Comparison of ENCODE assay signal across 8 cellular contexts in the genomic region with DNA sequence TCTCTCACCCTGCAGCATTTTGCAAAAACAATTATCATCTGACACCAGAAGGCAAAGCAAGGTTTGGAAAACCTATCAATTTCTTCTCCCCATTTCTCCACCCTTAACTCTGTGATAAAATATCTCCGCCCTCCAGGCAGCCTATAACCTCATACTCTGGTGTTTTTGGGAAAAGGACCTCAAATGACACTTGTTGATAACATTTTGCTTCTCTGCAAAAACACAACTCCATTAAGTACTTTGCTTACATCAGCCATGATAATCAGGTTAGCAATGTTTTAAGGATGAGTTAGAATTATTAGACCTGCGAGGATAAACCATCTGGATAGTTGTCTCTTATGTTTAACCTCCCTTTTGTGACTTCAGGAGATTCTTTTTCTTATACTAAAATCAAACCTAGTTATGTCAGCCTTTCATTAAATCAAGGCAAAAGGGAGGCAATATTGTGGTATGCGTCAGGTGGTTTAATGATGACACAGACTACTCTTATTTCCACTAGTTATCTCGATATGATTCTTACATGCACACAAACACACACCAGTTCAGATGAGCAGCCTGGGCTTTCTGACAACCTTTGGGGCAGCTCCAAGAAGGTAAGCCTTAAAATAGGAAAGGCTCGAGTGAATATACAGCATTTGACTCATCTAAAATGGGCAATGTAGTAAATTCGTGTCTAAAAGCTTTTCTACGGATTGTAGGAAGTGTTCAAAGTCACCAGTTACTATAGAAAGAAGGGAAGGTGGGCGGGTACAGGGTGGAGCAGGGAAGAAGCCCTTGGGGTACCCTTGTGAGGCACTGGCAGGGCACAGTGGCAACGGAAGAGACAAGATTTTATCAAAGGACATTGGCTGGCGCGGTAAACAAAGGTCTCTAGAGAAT. TPM values are rescaled to one million over a fixed set of nuclear protein-coding genes. Genes with fewer than 3 reads are reported as not detected.
DNase-seq lines count a peak whose midpoint lies in the region; TF ChIP-seq lines count a peak whose summit lies in the region.

No MANE protein-coding gene starts in this region.

- TF ChIP-seq EP300 in transverse colon (IDR thresholded peaks at IDR 0.05; ENCODE audit: low read depth) = no peak

- intact Hi-C loops in transverse colon (cut with DNase I; ENCODE audit: low total_unique reads) = no loop called here

- WGBS in transverse colon (ENCODE audit: low coverage in 1 of 2), 2 donors = 33 to 42% methylated on average over 10 to 11 of the region's 11 CpGs

- H3K9ac ChIP-seq in mucosa of stomach (ENCODE audit: low read length) = peak overlapping the region; percentile 72

- DNase-seq in activated naive CD4-positive, alpha-beta T cell treated with Interleukin-2 at 50 U/mL for 16 hours = peak; percentile 49
- no peak for DNase-seq in activated naive CD4-positive, alpha-beta T cell (lab: John Stamatoyannopoulos, UW)
- DNase-seq in astrocyte of the cerebellum (ENCODE audit: low read depth) (no peak), transverse colon (no peak), cortex of kidney (lab: John Stamatoyannopoulos, UW) (no peak), COR-L47 (lab: John Stamatoyannopoulos, UW) (no peak), GM10266 (ENCODE audit: extremely low spot score) (no peak)

- H3K27ac ChIP-seq in transverse colon = peak overlapping the region; percentile 85 to 99 (median 91)

- H3K4me3 ChIP-seq in astrocyte of the cerebellum (ENCODE audit: low read depth, low read length) (peak overlapping the region; percentile 71), mucosa of stomach (ENCODE audit: low read length) (no peak overlapping the region), transverse colon (peak overlapping the region in 3 of 4 donors; percentile 51 to 91 (median 90))

- no peak for TF ChIP-seq POLR2A in transverse colon (IDR thresholded peaks at IDR 0.05)

- H3K4me1 ChIP-seq in mucosa of stomach (ENCODE audit: control insufficient read depth, insufficient read depth, low read length) = peaks cover 7% of the 10 kb centered on the region
- H3K4me1 ChIP-seq in transverse colon = peaks cover 0 to 47% (median 15%) of the 10 kb centered on the region in 4 donors

- in situ Hi-C loops in astrocyte of the cerebellum (cut with HindIII; ENCODE audit: low sequenced_read_pairs) (loop anchor here (5.0 kb wide), 1 partner anchor 133 kb away; no protein-coding TSS in a partner anchor), transverse colon (cut with MboI; ENCODE audit: low pct_ligation_motif_present in 1 of 4, low pct_unique_long_range_greater_than_20kb in 1 of 4, low sequenced_read_pairs in 3 of 4) (loop anchor here in 1 of 4 donors (10.0 kb wide), 1 partner anchor 135 kb away; no protein-coding TSS in a partner anchor)

- H3K36me3 ChIP-seq in mucosa of stomach (ENCODE audit: control insufficient read depth, insufficient read depth, low read length) (no peaks in the 10 kb centered on the region), transverse colon (no peaks in the 10 kb centered on the region)

- no peaks in the 10 kb centered on the region for H3K27me3 ChIP-seq in mucosa of stomach (ENCODE audit: control insufficient read depth, insufficient read depth, low read length)
- no peaks in the 10 kb centered on the region for H3K27me3 ChIP-seq in transverse colon

- H3K9me3 ChIP-seq in mucosa of stomach (ENCODE audit: control insufficient read depth, low read length) (no peaks in the 10 kb centered on the region), transverse colon (no peaks in the 10 kb centered on the region)

- TF ChIP-seq CTCF in astrocyte of the cerebellum (IDR thresholded peaks at IDR 0.05; ENCODE audit: low read depth, low read length, missing control alignments) (no peak), transverse colon (IDR thresholded peaks at IDR 0.05) (no peak), GM10266 (IDR thresholded peaks at IDR 0.05; ENCODE audit: control insufficient read depth, insufficient read depth, low read depth, missing control alignments) (no peak)

RNA-seq across cellular contexts. Expression of a gene that starts 2.1 kb away (rescaled TPM):
- total RNA-seq in transverse colon = 10 to 100 TPM; 24.7 to 96.5 (median 69.4) TPM
